8 cellular contexts compared by ENCODE assay signal in genomic region chr17:39153541-39154111, GRCh38. TPM values are rescaled to one million over a fixed set of nuclear protein-coding genes. Genes with fewer than 3 reads are reported as not detected.
DNase-seq lines count a peak whose midpoint lies in the region; ATAC-seq, FAIRE-seq and TF ChIP-seq lines count a peak whose summit lies in the region.

No MANE protein-coding gene starts in this region.

- intact Hi-C loops in activated B cell treated with CpG ODN at 0.5 μM for 24 hours (cut with micrococcal nuclease): loop anchor here (1.0 to 10.0 kb wide), 16 partner anchors 11 to 595 kb away; partner anchors contain the start of genes CACNB1, EPOP, FBXO47 and LASP1NB

- POLR2A ChIA-PET in activated B cell treated with CpG ODN at 0.5 μM for 24 hours (lab: Charles Lee): interaction anchor here (0.5 to 4.2 kb wide), 21 partner anchors 11 to 1747 kb away, joined by 3 to 40 read pairs (median 4); partner anchors contain the start of genes ARL5C, FBXO47, LASP1 and LASP1NB

- ATAC-seq in HG03064 (IDR thresholded peaks at IDR 0.05; ENCODE audit: low read depth, unreplicated experiment) (peak; percentile 56), activated B cell treated with CpG ODN at 0.5 μM for 24 hours (ENCODE audit: low read depth) (peak; percentile 54), GM19328 (IDR thresholded peaks at IDR 0.05; ENCODE audit: unreplicated experiment) (no peak)

- H3K27ac ChIP-seq in skeletal muscle tissue (ENCODE audit: low read depth, low read length): peak overlapping the region; percentile 83

- no peaks in the 10 kb centered on the region for H3K9me3 Mint-ChIP-seq in activated B cell treated with CpG ODN at 0.5 μM for 24 hours

- H3K4me1 Mint-ChIP-seq in activated B cell treated with CpG ODN at 0.5 μM for 24 hours: peaks cover 36% of the 10 kb centered on the region

- FAIRE-seq in bronchial epithelial cell (lab: Jason Lieb, UNC): no peak

- H3K4me3 ChIP-seq in GM08714 (ENCODE audit: low read length) (peak overlapping the region; percentile 90), bronchial epithelial cell (ENCODE audit: low read depth, low read length) (peak overlapping the region; percentile 74), skeletal muscle tissue (ENCODE audit: low read length in 3 of 3) (peak overlapping the region; percentile 92 to 96 (median 95))

- H3K36me3 Mint-ChIP-seq in activated B cell treated with CpG ODN at 0.5 μM for 24 hours (ENCODE audit: low read depth): peaks cover 11% of the 10 kb centered on the region

- H3K27me3 Mint-ChIP-seq in activated B cell treated with CpG ODN at 0.5 μM for 24 hours: peaks cover 38% of the 10 kb centered on the region

- CTCF ChIA-PET in activated B cell treated with CpG ODN at 0.5 μM for 24 hours (lab: Charles Lee): interaction anchor here (0.6 to 5.4 kb wide), 26 partner anchors 9 to 627 kb away, joined by 3 to 160 read pairs (median 4); partner anchors contain the start of genes ARL5C, CWC25, LASP1 and RPL19

- peaks cover 11% of the 10 kb centered on the region for H3K27me3 ChIP-seq in bronchial epithelial cell (ENCODE audit: control insufficient read depth, insufficient read depth, low read length)
- peaks cover 11 to 21% (median 16%) of the 10 kb centered on the region in 3 donors for H3K27me3 ChIP-seq in skeletal muscle tissue (ENCODE audit: control insufficient read depth in 3 of 3, insufficient read depth in 3 of 3, low read length in 3 of 3)

- peak overlapping the region; percentile 86 to 94 (median 89) for H3K9ac ChIP-seq in skeletal muscle tissue (ENCODE audit: low read depth in 1 of 3, low read length in 3 of 3)

- peak overlapping the region; percentile 97 for H3K4me3 Mint-ChIP-seq in activated B cell treated with CpG ODN at 0.5 μM for 24 hours

- peak overlapping the region; percentile 99 for H3K27ac Mint-ChIP-seq in activated B cell treated with CpG ODN at 0.5 μM for 24 hours

- no peaks in the 10 kb centered on the region for H3K9me3 ChIP-seq in skeletal muscle tissue (ENCODE audit: control insufficient read depth in 3 of 3, low read length in 3 of 3)

- peaks cover 23 to 33% (median 26%) of the 10 kb centered on the region in 3 donors for H3K4me1 ChIP-seq in skeletal muscle tissue (ENCODE audit: control insufficient read depth in 3 of 3, insufficient read depth in 3 of 3, low read length in 3 of 3)

- H3K36me3 ChIP-seq in bronchial epithelial cell (ENCODE audit: control insufficient read depth, insufficient read depth, low read length) (no peaks in the 10 kb centered on the region), skeletal muscle tissue (ENCODE audit: control insufficient read depth in 3 of 3, insufficient read depth in 3 of 3, low read length in 3 of 3) (no peaks in the 10 kb centered on the region)

- DNase-seq in NCI-H226 (peak; percentile 76), activated B cell treated with CpG ODN at 0.5 μM for 24 hours (peak; percentile 92), bronchial epithelial cell (ENCODE audit: low read depth) (peak; percentile 75), iPS-NIHi11 (ENCODE audit: low spot score) (peak; percentile 69)

- no peak for TF ChIP-seq CTCF in activated B cell treated with CpG ODN at 0.5 μM for 24 hours (IDR thresholded peaks at IDR 0.05)
- peak; percentile 15 for TF ChIP-seq CTCF in bronchial epithelial cell (IDR thresholded peaks at IDR 0.05; ENCODE audit: insufficient read depth, low read length, severe bottlenecking)

RNA-seq across cellular contexts. Expression of gene PLXDC1, which starts 2.2 kb away (rescaled TPM):
- not detected in 2 replicates for total RNA-seq in activated B cell treated with CpG ODN at 0.5 μM for 24 hours
- total RNA-seq in bronchial epithelial cell: under 0.01 TPM in 2 replicates
- total RNA-seq in skeletal muscle tissue: 0.52 TPM

RNA-seq across cellular contexts. Expression of gene ARL5C, which starts 12.3 kb away (rescaled TPM):
- total RNA-seq in activated B cell treated with CpG ODN at 0.5 μM for 24 hours (not detected in 2 replicates), bronchial epithelial cell (not detected in 2 replicates), skeletal muscle tissue (under 0.01 TPM)

RNA-seq across cellular contexts. Expression of gene CACNB1, which starts 43.8 kb away (rescaled TPM):
- total RNA-seq in activated B cell treated with CpG ODN at 0.5 μM for 24 hours: 4.5 and 5.7 TPM in 2 replicates
- total RNA-seq in bronchial epithelial cell: 4.7 and 4.9 TPM in 2 replicates
- total RNA-seq in skeletal muscle tissue: 146 TPM

RNA-seq across cellular contexts. Expression of gene RPL19, which starts 46.5 kb away (rescaled TPM):
- total RNA-seq in activated B cell treated with CpG ODN at 0.5 μM for 24 hours (3,324 and 3,891 TPM in 2 replicates), bronchial epithelial cell (2,288 and 3,067 TPM in 2 replicates), skeletal muscle tissue (1,766 TPM)

Comparison
In these comparisons a context has a peak if more than half of its experiments do, and no peak if none do; other contexts are left out.
1. RNA of gene CACNB1, which starts 43.8 kb away (total RNA-seq): 146 TPM in skeletal muscle tissue (single experiment); 4.5 to 5.7 TPM in activated B cell treated with CpG ODN at 0.5 μM for 24 hours and 4.7 to 4.9 TPM in bronchial epithelial cell; every median in the first group is over 10 times any median in the second.
2. Peak in every context shown above with its lines, with median percentiles within 50 percentile points of each other: H3K4me3 ChIP-seq and DNase-seq.